Comparison of ENCODE assay signal across 10 cellular contexts in the genomic region with DNA sequence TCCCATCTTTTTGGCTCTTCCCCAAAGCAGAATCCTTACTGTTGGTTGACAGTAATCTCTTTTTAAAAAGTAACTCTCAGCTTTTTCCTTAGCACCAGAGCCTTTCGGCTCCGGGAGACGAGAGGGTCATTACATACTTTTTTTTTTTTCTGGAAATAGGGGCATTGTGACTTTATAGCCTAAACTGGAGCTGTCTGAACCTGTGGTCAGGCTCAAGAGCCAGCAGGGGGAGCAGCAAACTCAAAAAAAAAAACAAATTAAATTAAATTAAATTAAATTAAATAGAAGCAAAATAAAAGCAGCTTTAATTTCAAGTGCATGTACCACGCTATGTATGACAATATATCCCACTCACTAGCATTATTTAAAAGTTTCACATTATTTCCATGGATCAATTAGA.
A peak's percentile ranks its signal among the peaks of the same experiment; 100 is the strongest.
DNase-seq lines count a peak whose midpoint lies in the region; ATAC-seq and TF ChIP-seq lines count a peak whose summit lies in the region.
"Had no signal": no experiment of that assay in that cellular context is flagged by ENCODE, and none has a peak within 500 bp of the region (broad histone marks: within the 10 kb centered on the region; RNA-seq: fewer than 3 reads in every experiment).

No MANE protein-coding gene starts in this region.

- H3K36me3 ChIP-seq in kidney epithelial cell (ENCODE audit: control insufficient read depth, insufficient read depth, low read length) = no peaks in the 10 kb centered on the region

- peaks cover 11% of the 10 kb centered on the region for H3K27me3 Mint-ChIP-seq in activated T-helper 17 cell treated with anti-CD3 and anti-CD28 coated beads, Interleukin-2, amount 50 U/mL, for 72 hours

- peak overlapping the region; percentile 42 for H3K4me3 Mint-ChIP-seq in activated T-helper 17 cell treated with anti-CD3 and anti-CD28 coated beads, Interleukin-2, amount 50 U/mL, for 72 hours
- H3K4me3 Mint-ChIP-seq: T-helper 1 cell treated with Interleukin-12 subunit alpha and Interleukin-12 subunit beta and Interleukin-4 antibody, amounts not matched to agents 30 μg/mL and 1 μg/mL, for 36 hours had no signal

- H3K4me1 Mint-ChIP-seq in activated T-helper 17 cell treated with anti-CD3 and anti-CD28 coated beads, Interleukin-2, amount 50 U/mL, for 72 hours = peaks cover 3% of the 10 kb centered on the region

- TF ChIP-seq CTCF in GM12874 (IDR thresholded peaks at IDR 0.05; ENCODE audit: insufficient read depth, low read depth, low read length) = peak; percentile 29; the same call in 1 of the 2 replicates
- TF ChIP-seq CTCF in kidney epithelial cell (IDR thresholded peaks at IDR 0.05; ENCODE audit: insufficient read depth, low read length, poor library complexity, severe bottlenecking) = peak; percentile 72

- no peaks in the 10 kb centered on the region for H3K36me3 Mint-ChIP-seq in activated T-helper 17 cell treated with anti-CD3 and anti-CD28 coated beads, Interleukin-2, amount 50 U/mL, for 72 hours (ENCODE audit: low read depth)

- DNase-seq in AG08396 (ENCODE audit: low spot score) = peak; percentile 28
- no peak for DNase-seq in kidney epithelial cell (ENCODE audit: low read depth)
- DNase-seq in ureter (ENCODE audit: low spot score) = no peak
- DNase-seq in GF-D8 (lab: John Stamatoyannopoulos, UW) = no peak
- no peak for DNase-seq in SIG-M5 (lab: John Stamatoyannopoulos, UW)
- DNase-seq: spleen had no signal

- H3K27ac Mint-ChIP-seq in activated T-helper 17 cell treated with anti-CD3 and anti-CD28 coated beads, Interleukin-2, amount 50 U/mL, for 72 hours = peak overlapping the region; percentile 52
- H3K27ac Mint-ChIP-seq: T-helper 1 cell treated with Interleukin-12 subunit alpha and Interleukin-12 subunit beta and Interleukin-4 antibody, amounts not matched to agents 30 μg/mL and 1 μg/mL, for 36 hours had no signal

- no peak for ATAC-seq in activated T-helper 17 cell treated with anti-CD3 and anti-CD28 coated beads, Interleukin-2, amount 50 U/mL, for 72 hours (replicated peaks)
- ATAC-seq in GM19023 (IDR thresholded peaks at IDR 0.05; ENCODE audit: unreplicated experiment) = no peak

- H3K27me3 ChIP-seq in kidney epithelial cell (ENCODE audit: control insufficient read depth, insufficient read depth, low read length) = no peaks in the 10 kb centered on the region
- H3K27me3 ChIP-seq: spleen had no signal

- H3K4me3 ChIP-seq in kidney epithelial cell (ENCODE audit: low read depth, low read length) = no peak overlapping the region
- H3K4me3 ChIP-seq: spleen had no signal

- no peaks in the 10 kb centered on the region for H3K9me3 Mint-ChIP-seq in activated T-helper 17 cell treated with anti-CD3 and anti-CD28 coated beads, Interleukin-2, amount 50 U/mL, for 72 hours
- H3K9me3 Mint-ChIP-seq: T-helper 1 cell treated with Interleukin-12 subunit alpha and Interleukin-12 subunit beta and Interleukin-4 antibody, amounts not matched to agents 30 μg/mL and 1 μg/mL, for 36 hours had no signal
